ENCODE assay signal across 1 cellular context in the genomic region with DNA sequence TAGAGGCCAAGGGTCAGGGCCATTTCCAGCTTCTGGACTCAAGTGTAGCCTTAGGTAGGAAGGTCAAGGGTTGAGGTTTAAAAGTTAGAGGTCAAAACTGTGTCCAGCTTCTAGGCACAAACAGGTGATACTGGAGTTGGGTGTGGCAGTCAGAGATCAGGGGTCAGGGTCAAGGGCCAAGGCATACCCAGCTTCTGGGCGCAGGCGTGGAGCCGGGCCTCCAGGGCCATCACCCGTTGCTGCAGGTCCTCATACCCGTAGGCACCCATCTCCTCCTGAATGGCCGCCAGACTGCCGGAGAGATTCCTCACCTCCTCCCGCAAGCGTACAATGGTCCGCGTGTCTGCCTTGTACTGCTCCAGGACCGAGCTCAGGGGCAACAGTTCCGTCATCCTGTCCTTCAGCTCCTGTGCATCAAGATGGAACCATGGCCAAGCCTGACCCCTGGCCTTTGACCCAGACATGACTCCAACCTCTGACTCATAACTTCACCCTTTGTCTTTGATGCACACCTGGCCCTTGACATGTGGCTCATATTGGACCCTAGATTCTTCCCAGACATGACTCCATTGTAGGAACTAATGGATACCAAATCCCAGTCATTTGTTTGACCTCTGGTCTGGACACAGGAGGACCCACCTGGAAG.
TF ChIP-seq lines count a peak whose summit lies in the region.

No MANE protein-coding gene starts in this region.

TF ChIP-seq in HepG2, 621 proteins besides CTCF, POLR2A, EP300 and RAD21 (continues in another document):
- TF ChIP-seq, protein P1, sequence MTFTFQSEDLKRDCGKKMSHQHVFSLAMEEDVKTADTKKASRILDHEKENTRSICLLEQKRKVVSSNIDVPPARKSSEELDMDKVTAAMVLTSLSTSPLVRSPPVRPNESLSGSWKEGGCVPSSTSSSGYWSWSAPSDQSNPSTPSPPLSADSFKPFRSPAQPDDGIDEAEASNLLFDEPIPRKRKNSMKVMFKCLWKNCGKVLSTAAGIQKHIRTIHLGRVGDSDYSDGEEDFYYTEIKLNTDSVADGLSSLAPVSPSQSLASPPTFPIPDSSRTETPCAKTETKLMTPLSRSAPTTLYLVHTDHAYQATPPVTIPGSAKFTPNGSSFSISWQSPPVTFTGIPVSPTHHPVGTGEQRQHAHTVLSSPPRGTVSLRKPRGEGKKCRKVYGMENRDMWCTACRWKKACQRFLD (CRISPR knock-in tag; IDR thresholded peaks at IDR 0.05; ENCODE audit: borderline replicate concordance) = no peak
- no peak for TF ChIP-seq CENPT (CRISPR knock-in tag; IDR thresholded peaks at IDR 0.05; ENCODE audit: low read depth)
- no peak for TF ChIP-seq PCBP1 (IDR thresholded peaks at IDR 0.05; ENCODE audit: borderline replicate concordance, low read depth, low read length)
- no peak for TF ChIP-seq ZNF605 (CRISPR knock-in tag; IDR thresholded peaks at IDR 0.05)
- no peak for TF ChIP-seq ETV5 (CRISPR knock-in tag; IDR thresholded peaks at IDR 0.05; ENCODE audit: borderline replicate concordance)
- TF ChIP-seq U2AF2 (IDR thresholded peaks at IDR 0.05; ENCODE audit: low read depth, low read length) = no peak
- no peak for TF ChIP-seq EHMT2 (IDR thresholded peaks at IDR 0.05; ENCODE audit: borderline replicate concordance, low read depth, low read length)
- TF ChIP-seq ZNF343 (CRISPR knock-in tag; IDR thresholded peaks at IDR 0.05) = no peak
- TF ChIP-seq MIXL1 (CRISPR knock-in tag; IDR thresholded peaks at IDR 0.05) = no peak
- TF ChIP-seq, protein P2, sequence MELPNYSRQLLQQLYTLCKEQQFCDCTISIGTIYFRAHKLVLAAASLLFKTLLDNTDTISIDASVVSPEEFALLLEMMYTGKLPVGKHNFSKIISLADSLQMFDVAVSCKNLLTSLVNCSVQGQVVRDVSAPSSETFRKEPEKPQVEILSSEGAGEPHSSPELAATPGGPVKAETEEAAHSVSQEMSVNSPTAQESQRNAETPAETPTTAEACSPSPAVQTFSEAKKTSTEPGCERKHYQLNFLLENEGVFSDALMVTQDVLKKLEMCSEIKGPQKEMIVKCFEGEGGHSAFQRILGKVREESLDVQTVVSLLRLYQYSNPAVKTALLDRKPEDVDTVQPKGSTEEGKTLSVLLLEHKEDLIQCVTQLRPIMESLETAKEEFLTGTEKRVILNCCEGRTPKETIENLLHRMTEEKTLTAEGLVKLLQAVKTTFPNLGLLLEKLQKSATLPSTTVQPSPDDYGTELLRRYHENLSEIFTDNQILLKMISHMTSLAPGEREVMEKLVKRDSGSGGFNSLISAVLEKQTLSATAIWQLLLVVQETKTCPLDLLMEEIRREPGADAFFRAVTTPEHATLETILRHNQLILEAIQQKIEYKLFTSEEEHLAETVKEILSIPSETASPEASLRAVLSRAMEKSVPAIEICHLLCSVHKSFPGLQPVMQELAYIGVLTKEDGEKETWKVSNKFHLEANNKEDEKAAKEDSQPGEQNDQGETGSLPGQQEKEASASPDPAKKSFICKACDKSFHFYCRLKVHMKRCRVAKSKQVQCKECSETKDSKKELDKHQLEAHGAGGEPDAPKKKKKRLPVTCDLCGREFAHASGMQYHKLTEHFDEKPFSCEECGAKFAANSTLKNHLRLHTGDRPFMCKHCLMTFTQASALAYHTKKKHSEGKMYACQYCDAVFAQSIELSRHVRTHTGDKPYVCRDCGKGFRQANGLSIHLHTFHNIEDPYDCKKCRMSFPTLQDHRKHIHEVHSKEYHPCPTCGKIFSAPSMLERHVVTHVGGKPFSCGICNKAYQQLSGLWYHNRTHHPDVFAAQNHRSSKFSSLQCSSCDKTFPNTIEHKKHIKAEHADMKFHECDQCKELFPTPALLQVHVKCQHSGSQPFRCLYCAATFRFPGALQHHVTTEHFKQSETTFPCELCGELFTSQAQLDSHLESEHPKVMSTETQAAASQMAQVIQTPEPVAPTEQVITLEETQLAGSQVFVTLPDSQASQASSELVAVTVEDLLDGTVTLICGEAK (IDR thresholded peaks at IDR 0.05) = no peak
- TF ChIP-seq, protein P2 (CRISPR knock-in tag; IDR thresholded peaks at IDR 0.05) = no peak
- no peak for TF ChIP-seq TEAD3 (CRISPR knock-in tag; optimal IDR thresholded peaks at IDR 0.05; ENCODE audit: borderline replicate concordance)
- TF ChIP-seq FLYWCH1 (CRISPR knock-in tag; IDR thresholded peaks at IDR 0.05) = no peak
- TF ChIP-seq, protein P3, sequence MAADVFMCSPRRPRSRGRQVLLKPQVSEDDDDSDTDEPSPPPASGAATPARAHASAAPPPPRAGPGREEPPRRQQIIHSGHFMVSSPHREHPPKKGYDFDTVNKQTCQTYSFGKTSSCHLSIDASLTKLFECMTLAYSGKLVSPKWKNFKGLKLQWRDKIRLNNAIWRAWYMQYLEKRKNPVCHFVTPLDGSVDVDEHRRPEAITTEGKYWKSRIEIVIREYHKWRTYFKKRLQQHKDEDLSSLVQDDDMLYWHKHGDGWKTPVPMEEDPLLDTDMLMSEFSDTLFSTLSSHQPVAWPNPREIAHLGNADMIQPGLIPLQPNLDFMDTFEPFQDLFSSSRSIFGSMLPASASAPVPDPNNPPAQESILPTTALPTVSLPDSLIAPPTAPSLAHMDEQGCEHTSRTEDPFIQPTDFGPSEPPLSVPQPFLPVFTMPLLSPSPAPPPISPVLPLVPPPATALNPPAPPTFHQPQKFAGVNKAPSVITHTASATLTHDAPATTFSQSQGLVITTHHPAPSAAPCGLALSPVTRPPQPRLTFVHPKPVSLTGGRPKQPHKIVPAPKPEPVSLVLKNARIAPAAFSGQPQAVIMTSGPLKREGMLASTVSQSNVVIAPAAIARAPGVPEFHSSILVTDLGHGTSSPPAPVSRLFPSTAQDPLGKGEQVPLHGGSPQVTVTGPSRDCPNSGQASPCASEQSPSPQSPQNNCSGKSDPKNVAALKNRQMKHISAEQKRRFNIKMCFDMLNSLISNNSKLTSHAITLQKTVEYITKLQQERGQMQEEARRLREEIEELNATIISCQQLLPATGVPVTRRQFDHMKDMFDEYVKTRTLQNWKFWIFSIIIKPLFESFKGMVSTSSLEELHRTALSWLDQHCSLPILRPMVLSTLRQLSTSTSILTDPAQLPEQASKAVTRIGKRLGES (CRISPR knock-in tag; IDR thresholded peaks at IDR 0.05; ENCODE audit: borderline replicate concordance) = no peak
- TF ChIP-seq, protein P4, sequence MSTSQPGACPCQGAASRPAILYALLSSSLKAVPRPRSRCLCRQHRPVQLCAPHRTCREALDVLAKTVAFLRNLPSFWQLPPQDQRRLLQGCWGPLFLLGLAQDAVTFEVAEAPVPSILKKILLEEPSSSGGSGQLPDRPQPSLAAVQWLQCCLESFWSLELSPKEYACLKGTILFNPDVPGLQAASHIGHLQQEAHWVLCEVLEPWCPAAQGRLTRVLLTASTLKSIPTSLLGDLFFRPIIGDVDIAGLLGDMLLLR (CRISPR knock-in tag; IDR thresholded peaks at IDR 0.05) = no peak
- no peak for TF ChIP-seq BRCA1 (CRISPR knock-in tag; IDR thresholded peaks at IDR 0.05)
- TF ChIP-seq RAD51 (IDR thresholded peaks at IDR 0.05; ENCODE audit: borderline replicate concordance) = no peak
- TF ChIP-seq ZNF124 (CRISPR knock-in tag; IDR thresholded peaks at IDR 0.05) = no peak
- peak; percentile 67 for TF ChIP-seq RARA (CRISPR knock-in tag; IDR thresholded peaks at IDR 0.05)
- no peak for TF ChIP-seq TBX2 (CRISPR knock-in tag; IDR thresholded peaks at IDR 0.05; ENCODE audit: borderline replicate concordance)
- TF ChIP-seq ADNP (CRISPR knock-in tag; IDR thresholded peaks at IDR 0.05) = no peak
- TF ChIP-seq TOE1 (CRISPR knock-in tag; IDR thresholded peaks at IDR 0.05) = no peak
- no peak for TF ChIP-seq RBM22 (optimal IDR thresholded peaks at IDR 0.05; ENCODE audit: low read length)
- TF ChIP-seq ZNF333 (CRISPR knock-in tag; IDR thresholded peaks at IDR 0.05; ENCODE audit: borderline replicate concordance) = no peak
- no peak for TF ChIP-seq ZNF761 (CRISPR knock-in tag; conservative IDR thresholded peaks at IDR 0.05)
- no peak for TF ChIP-seq MIER2 (CRISPR knock-in tag; IDR thresholded peaks at IDR 0.05)
- TF ChIP-seq, protein P5, sequence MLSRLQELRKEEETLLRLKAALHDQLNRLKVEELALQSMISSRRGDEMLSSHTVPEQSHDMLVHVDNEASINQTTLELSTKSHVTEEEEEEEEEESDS (CRISPR knock-in tag; IDR thresholded peaks at IDR 0.05; ENCODE audit: borderline replicate concordance) = no peak
- TF ChIP-seq, protein P6, sequence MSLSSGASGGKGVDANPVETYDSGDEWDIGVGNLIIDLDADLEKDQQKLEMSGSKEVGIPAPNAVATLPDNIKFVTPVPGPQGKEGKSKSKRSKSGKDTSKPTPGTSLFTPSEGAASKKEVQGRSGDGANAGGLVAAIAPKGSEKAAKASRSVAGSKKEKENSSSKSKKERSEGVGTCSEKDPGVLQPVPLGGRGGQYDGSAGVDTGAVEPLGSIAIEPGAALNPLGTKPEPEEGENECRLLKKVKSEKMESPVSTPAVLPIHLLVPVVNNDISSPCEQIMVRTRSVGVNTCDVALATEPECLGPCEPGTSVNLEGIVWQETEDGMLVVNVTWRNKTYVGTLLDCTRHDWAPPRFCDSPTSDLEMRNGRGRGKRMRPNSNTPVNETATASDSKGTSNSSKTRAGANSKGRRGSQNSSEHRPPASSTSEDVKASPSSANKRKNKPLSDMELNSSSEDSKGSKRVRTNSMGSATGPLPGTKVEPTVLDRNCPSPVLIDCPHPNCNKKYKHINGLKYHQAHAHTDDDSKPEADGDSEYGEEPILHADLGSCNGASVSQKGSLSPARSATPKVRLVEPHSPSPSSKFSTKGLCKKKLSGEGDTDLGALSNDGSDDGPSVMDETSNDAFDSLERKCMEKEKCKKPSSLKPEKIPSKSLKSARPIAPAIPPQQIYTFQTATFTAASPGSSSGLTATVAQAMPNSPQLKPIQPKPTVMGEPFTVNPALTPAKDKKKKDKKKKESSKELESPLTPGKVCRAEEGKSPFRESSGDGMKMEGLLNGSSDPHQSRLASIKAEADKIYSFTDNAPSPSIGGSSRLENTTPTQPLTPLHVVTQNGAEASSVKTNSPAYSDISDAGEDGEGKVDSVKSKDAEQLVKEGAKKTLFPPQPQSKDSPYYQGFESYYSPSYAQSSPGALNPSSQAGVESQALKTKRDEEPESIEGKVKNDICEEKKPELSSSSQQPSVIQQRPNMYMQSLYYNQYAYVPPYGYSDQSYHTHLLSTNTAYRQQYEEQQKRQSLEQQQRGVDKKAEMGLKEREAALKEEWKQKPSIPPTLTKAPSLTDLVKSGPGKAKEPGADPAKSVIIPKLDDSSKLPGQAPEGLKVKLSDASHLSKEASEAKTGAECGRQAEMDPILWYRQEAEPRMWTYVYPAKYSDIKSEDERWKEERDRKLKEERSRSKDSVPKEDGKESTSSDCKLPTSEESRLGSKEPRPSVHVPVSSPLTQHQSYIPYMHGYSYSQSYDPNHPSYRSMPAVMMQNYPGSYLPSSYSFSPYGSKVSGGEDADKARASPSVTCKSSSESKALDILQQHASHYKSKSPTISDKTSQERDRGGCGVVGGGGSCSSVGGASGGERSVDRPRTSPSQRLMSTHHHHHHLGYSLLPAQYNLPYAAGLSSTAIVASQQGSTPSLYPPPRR (CRISPR knock-in tag; IDR thresholded peaks at IDR 0.05; ENCODE audit: borderline replicate concordance) = no peak
- TF ChIP-seq POLR2G (IDR thresholded peaks at IDR 0.05; ENCODE audit: low read depth, low read length) = no peak
- TF ChIP-seq TGIF2 (CRISPR knock-in tag; IDR thresholded peaks at IDR 0.05) = no peak
- TF ChIP-seq NR2C2 (CRISPR knock-in tag; IDR thresholded peaks at IDR 0.05; ENCODE audit: borderline replicate concordance) = peak; percentile 49; the same call in 1 of the 2 replicates
- no peak for TF ChIP-seq NFYB (CRISPR knock-in tag; IDR thresholded peaks at IDR 0.05)
- TF ChIP-seq FOSL2 (CRISPR knock-in tag; IDR thresholded peaks at IDR 0.05) = peak; percentile 35; the same call in 1 of the 2 replicates
- no peak for TF ChIP-seq SMAD1 (CRISPR knock-in tag; IDR thresholded peaks at IDR 0.05; ENCODE audit: borderline replicate concordance, low read depth)
- no peak for TF ChIP-seq ZNF232 (CRISPR knock-in tag; IDR thresholded peaks at IDR 0.05; ENCODE audit: borderline replicate concordance)
- no peak for TF ChIP-seq RBM39 (IDR thresholded peaks at IDR 0.05; ENCODE audit: low read depth, low read length, poor library complexity, severe bottlenecking)
- no peak for TF ChIP-seq EEA1 (CRISPR knock-in tag; IDR thresholded peaks at IDR 0.05; ENCODE audit: borderline replicate concordance)
- TF ChIP-seq SSRP1 (CRISPR knock-in tag; IDR thresholded peaks at IDR 0.05) = no peak
- TF ChIP-seq, protein P7, sequence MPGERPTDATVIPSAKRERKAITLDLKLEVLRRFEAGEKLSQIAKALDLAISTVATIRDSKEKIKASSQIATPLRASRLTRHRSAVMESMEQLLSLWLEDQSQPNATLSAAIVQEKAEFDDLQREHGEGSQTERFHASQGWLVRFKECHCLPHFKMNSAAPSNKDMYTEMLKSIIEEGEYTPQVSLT (CRISPR knock-in tag; IDR thresholded peaks at IDR 0.05; ENCODE audit: borderline replicate concordance, low read depth) = no peak
- TF ChIP-seq ZSCAN31 (CRISPR knock-in tag; IDR thresholded peaks at IDR 0.05; ENCODE audit: low read depth) = no peak
- TF ChIP-seq BCL6 (CRISPR knock-in tag; IDR thresholded peaks at IDR 0.05) = no peak
- no peak for TF ChIP-seq ZNF451 (CRISPR knock-in tag; IDR thresholded peaks at IDR 0.05)
- no peak for TF ChIP-seq XBP1 (CRISPR knock-in tag; IDR thresholded peaks at IDR 0.05)
- no peak for TF ChIP-seq ZNF382 (CRISPR knock-in tag; IDR thresholded peaks at IDR 0.05; ENCODE audit: borderline replicate concordance)
- no peak for TF ChIP-seq SRSF4 (IDR thresholded peaks at IDR 0.05; ENCODE audit: low read depth, low read length, poor library complexity, severe bottlenecking)
